In genomic region chr19:18790566-18791314, GRCh38 we compare ENCODE assay signal across 10 cellular contexts. TPM values are rescaled to one million over a fixed set of nuclear protein-coding genes. Genes with fewer than 3 reads are reported as not detected.
DNase-seq lines count a peak whose midpoint lies in the region; ATAC-seq and TF ChIP-seq lines count a peak whose summit lies in the region.
"Had no signal": no experiment of that assay in that cellular context is flagged by ENCODE, and none has a peak within 500 bp of the region (broad histone marks: within the 10 kb centered on the region; RNA-seq: fewer than 3 reads in every experiment).

Gene COMP (minus strand): TSS chr19:18791305. CDS start chr19:18791269, 36 bp downstream.

- no peaks in the 10 kb centered on the region for H3K36me3 ChIP-seq in breast epithelium
- H3K36me3 ChIP-seq in muscle layer of colon (ENCODE audit: insufficient read depth, low read length) = no peaks in the 10 kb centered on the region
- H3K36me3 ChIP-seq in upper lobe of right lung = no peaks in the 10 kb centered on the region

- H3K9me3 ChIP-seq in breast epithelium = no peaks in the 10 kb centered on the region
- H3K9me3 ChIP-seq in muscle layer of colon (ENCODE audit: low read length) = no peaks in the 10 kb centered on the region
- no peaks in the 10 kb centered on the region for H3K9me3 ChIP-seq in upper lobe of right lung

- intact Hi-C loops in breast epithelium (cut with DNase I; ENCODE audit: low total_unique reads) = no loop called here
- intact Hi-C loops in upper lobe of right lung (cut with DNase I) = no loop called here

- H3K4me1 Mint-ChIP-seq in activated naive CD4-positive, alpha-beta T cell treated with anti-CD3 and anti-CD28 coated beads, Interleukin-2, amount 50 U/mL, for 24 hours = peaks cover 29% of the 10 kb centered on the region

- H3K9ac ChIP-seq in muscle layer of colon (ENCODE audit: low read length) = no peak within 1 kb of the TSS

- H3K27ac ChIP-seq in breast epithelium = no peak within 1 kb of the TSS
- no peak within 1 kb of the TSS for H3K27ac ChIP-seq in muscle layer of colon (ENCODE audit: low read depth, low read length)
- H3K27ac ChIP-seq in upper lobe of right lung = no peak within 1 kb of the TSS

- ATAC-seq in activated naive CD4-positive, alpha-beta T cell treated with anti-CD3 and anti-CD28 coated beads, Interleukin-2, amount 50 U/mL, for 72 hours = no peak
- no peak for ATAC-seq in upper lobe of right lung
- ATAC-seq in HG02981 (IDR thresholded peaks at IDR 0.05; ENCODE audit: unreplicated experiment) = no peak

- H3K4me3 ChIP-seq in breast epithelium (peak within 1 kb of the TSS; percentile 34 to 61 (median 40)), muscle layer of colon (ENCODE audit: low read depth in 1 of 2, low read length in 2 of 2) (peak within 1 kb of the TSS; percentile 21 to 32), upper lobe of right lung (peak within 1 kb of the TSS; percentile 33)

- TF ChIP-seq CTCF in breast epithelium (IDR thresholded peaks at IDR 0.05) (no peak), upper lobe of right lung (IDR thresholded peaks at IDR 0.05) (no peak)

- peak within 1 kb of the TSS; percentile 60 for H3K27ac Mint-ChIP-seq in activated naive CD4-positive, alpha-beta T cell treated with anti-CD3 and anti-CD28 coated beads, Interleukin-2, amount 50 U/mL, for 24 hours
- H3K27ac Mint-ChIP-seq in activated naive CD4-positive, alpha-beta T cell treated with anti-CD3 and anti-CD28 coated beads, Interleukin-2, amount 50 U/mL, for 72 hours = peak within 1 kb of the TSS in 1 of 2 donors; percentile 5

- peaks cover 20 to 64% of the 10 kb centered on the region in 2 donors for H3K27me3 ChIP-seq in breast epithelium
- H3K27me3 ChIP-seq in muscle layer of colon (ENCODE audit: control insufficient read depth in 1 of 2, insufficient read depth in 2 of 2, low read length in 2 of 2) = peaks cover 46 to 85% of the 10 kb centered on the region in 2 donors
- H3K27me3 ChIP-seq in upper lobe of right lung = peaks cover 81% of the 10 kb centered on the region

- peak within 1 kb of the TSS; percentile 80 for H3K4me3 Mint-ChIP-seq in activated naive CD4-positive, alpha-beta T cell treated with anti-CD3 and anti-CD28 coated beads, Interleukin-2, amount 50 U/mL, for 24 hours

- H3K9me3 Mint-ChIP-seq in activated naive CD4-positive, alpha-beta T cell treated with anti-CD3 and anti-CD28 coated beads, Interleukin-2, amount 50 U/mL, for 24 hours = no peaks in the 10 kb centered on the region
- no peaks in the 10 kb centered on the region for H3K9me3 Mint-ChIP-seq in activated naive CD4-positive, alpha-beta T cell treated with anti-CD3 and anti-CD28 coated beads, Interleukin-2, amount 50 U/mL, for 72 hours

- peaks cover 11 to 23% of the 10 kb centered on the region in 2 donors for H3K4me1 ChIP-seq in breast epithelium
- peaks cover 5% of the 10 kb centered on the region for H3K4me1 ChIP-seq in muscle layer of colon (ENCODE audit: insufficient read depth, low read length)
- H3K4me1 ChIP-seq in upper lobe of right lung = peaks cover 18% of the 10 kb centered on the region

- H3K27me3 Mint-ChIP-seq in activated naive CD4-positive, alpha-beta T cell treated with anti-CD3 and anti-CD28 coated beads, Interleukin-2, amount 50 U/mL, for 24 hours = peaks cover 47% of the 10 kb centered on the region

- TF ChIP-seq POLR2A in breast epithelium (IDR thresholded peaks at IDR 0.05) = no peak

- peaks cover 2% of the 10 kb centered on the region for H3K36me3 Mint-ChIP-seq in activated naive CD4-positive, alpha-beta T cell treated with anti-CD3 and anti-CD28 coated beads, Interleukin-2, amount 50 U/mL, for 24 hours
- H3K36me3 Mint-ChIP-seq in activated naive CD4-positive, alpha-beta T cell treated with anti-CD3 and anti-CD28 coated beads, Interleukin-2, amount 50 U/mL, for 72 hours = peaks cover 6 to 10% of the 10 kb centered on the region in 2 donors

- DNase-seq in activated naive CD4-positive, alpha-beta T cell treated with anti-CD3 and anti-CD28 coated beads, Interleukin-2, amount 50 U/mL, for 72 hours (ENCODE audit: low spot score in 2 of 2) = no peak
- DNase-seq in breast epithelium (ENCODE audit: low spot score in 2 of 2) = no peak
- no peak for DNase-seq in upper lobe of right lung
- no peak for DNase-seq in SKM-1 (lab: John Stamatoyannopoulos, UW; ENCODE audit: unreplicated experiment)
- no peak for DNase-seq in SK-N-DZ (ENCODE audit: low spot score)
- DNase-seq: NCI-H2171 treated with DMSO at 0.1 percent for 48 hours had no signal

RNA-seq across cellular contexts. Expression of gene COMP, which starts in this region (rescaled TPM):
- total RNA-seq in activated naive CD4-positive, alpha-beta T cell treated with anti-CD3 and anti-CD28 coated beads, Interleukin-2, amount 50 U/mL, for 72 hours = not detected
- total RNA-seq in breast epithelium (1 to 10 TPM; 1.0 to 4.9 (median 2.2) TPM), upper lobe of right lung (9.7 TPM)
- polyA plus RNA-seq in SK-N-DZ (2014; cell fraction: cytosol; rRNA removed) = 0.08 TPM in 1 of 2 replicates, not detected in the other
- polyA plus RNA-seq in SK-N-DZ (2014; cell fraction: nucleus; rRNA removed) = 0.28 TPM in 1 of 2 replicates, not detected in the other
- total RNA-seq: bronchial epithelial cell had no signal
